Comparison of ENCODE assay signal across 15 cellular contexts in genomic region chr19:8484331-8484894, GRCh38. TPM values are rescaled to one million over a fixed set of nuclear protein-coding genes. Genes with fewer than 3 reads are reported as not detected.
DNase-seq lines count a peak whose midpoint lies in the region; ATAC-seq and TF ChIP-seq lines count a peak whose summit lies in the region.
"Had no signal": no experiment of that assay in that cellular context is flagged by ENCODE, and none has a peak within 500 bp of the region (broad histone marks: within the 10 kb centered on the region; RNA-seq: fewer than 3 reads in every experiment).

No MANE protein-coding gene starts in this region.

- H4K20me1 ChIP-seq in hepatocyte (ENCODE audit: insufficient read depth, poor library complexity, severe bottlenecking): peaks cover 56% of the 10 kb centered on the region

- no peak overlapping the region for H3K4me3 Mint-ChIP-seq in IgD-negative memory B cell
- H3K4me3 Mint-ChIP-seq in activated naive CD8-positive, alpha-beta T cell treated with anti-CD3 and anti-CD28 coated beads for 36 hours: no peak overlapping the region
- H3K4me3 Mint-ChIP-seq: memory B cell had no signal

- no peaks in the 10 kb centered on the region for H3K9me3 Mint-ChIP-seq in IgD-negative memory B cell
- H3K9me3 Mint-ChIP-seq in activated naive CD8-positive, alpha-beta T cell treated with anti-CD3 and anti-CD28 coated beads for 36 hours: no peaks in the 10 kb centered on the region
- H3K9me3 Mint-ChIP-seq: memory B cell had no signal

- no peak for DNase-seq in activated naive CD8-positive, alpha-beta T cell treated with anti-CD3 and anti-CD28 coated beads for 36 hours
- DNase-seq in hepatocyte (ENCODE audit: low spot score) (no peak), gastrocnemius medialis (peak; percentile 24 to 56), ACHN (no peak), LoVo (ENCODE audit: low spot score) (no peak), AG08395 (ENCODE audit: low spot score) (no peak)
- DNase-seq: DND-41; HCEC 1CT; NCI-H2081; SJCRH30; stimulated activated CD4-positive, alpha-beta T cell treated with anti-CD3 and anti-CD28 coated beads, Interleukin-15, amount 100 ng/mL, for 24 hours had no signal

- TF ChIP-seq POLR2A in gastrocnemius medialis (IDR thresholded peaks at IDR 0.05): no peak

- H3K27ac ChIP-seq in hepatocyte (peak overlapping the region; percentile 62), gastrocnemius medialis (no peak overlapping the region)
- H3K27ac ChIP-seq: esophagus muscularis mucosa, SJCRH30 had no signal

- peaks cover 46% of the 10 kb centered on the region for H3K79me2 ChIP-seq in hepatocyte

- H3K9me3 ChIP-seq in hepatocyte (ENCODE audit: low read depth) (no peaks in the 10 kb centered on the region), gastrocnemius medialis (no peaks in the 10 kb centered on the region)
- H3K9me3 ChIP-seq: esophagus muscularis mucosa, SJCRH30 had no signal

- 92% methylated on average over 18 of the region's 18 CpGs for whole genome bisulfite sequencing in hepatocyte (ENCODE audit: low lambda C conversion rate, missing lambda C conversion rate)

- TF ChIP-seq CTCF in hepatocyte (IDR thresholded peaks at IDR 0.05; ENCODE audit: poor library complexity) (no peak), gastrocnemius medialis (IDR thresholded peaks at IDR 0.05 in 4 of 5, conservative IDR thresholded peaks at IDR 0.05 in 1 of 5) (no peak)

- no peaks in the 10 kb centered on the region for H3K27me3 Mint-ChIP-seq in IgD-negative memory B cell
- no peaks in the 10 kb centered on the region for H3K27me3 Mint-ChIP-seq in activated naive CD8-positive, alpha-beta T cell treated with anti-CD3 and anti-CD28 coated beads for 36 hours
- H3K27me3 Mint-ChIP-seq: memory B cell had no signal

- peaks cover 11 to 25% (median 19%) of the 10 kb centered on the region in 3 donors for H3K4me1 Mint-ChIP-seq in IgD-negative memory B cell
- H3K4me1 Mint-ChIP-seq in activated naive CD8-positive, alpha-beta T cell treated with anti-CD3 and anti-CD28 coated beads for 36 hours: peaks cover 57% of the 10 kb centered on the region

- ATAC-seq in gastrocnemius medialis (no peak), GM19395 (IDR thresholded peaks at IDR 0.05; ENCODE audit: unreplicated experiment) (no peak)

- H3K27me3 ChIP-seq in hepatocyte: no peaks in the 10 kb centered on the region
- no peaks in the 10 kb centered on the region for H3K27me3 ChIP-seq in gastrocnemius medialis
- H3K27me3 ChIP-seq: esophagus muscularis mucosa, SJCRH30 had no signal

- H3K9me2 ChIP-seq in hepatocyte (replicated peaks; ENCODE audit: insufficient read depth): no peaks in the 10 kb centered on the region

- H3K4me1 ChIP-seq in hepatocyte (ENCODE audit: insufficient read depth) (no peaks in the 10 kb centered on the region), gastrocnemius medialis (peaks cover 18 to 19% of the 10 kb centered on the region in 2 donors)
- H3K4me1 ChIP-seq: SJCRH30 had no signal

- peak overlapping the region in 2 of 3 donors; percentile 23 to 57 for H3K27ac Mint-ChIP-seq in IgD-negative memory B cell
- peak overlapping the region; percentile 58 for H3K27ac Mint-ChIP-seq in activated naive CD8-positive, alpha-beta T cell treated with anti-CD3 and anti-CD28 coated beads for 36 hours

- no peak overlapping the region for H3K4me3 ChIP-seq in hepatocyte
- no peak overlapping the region for H3K4me3 ChIP-seq in gastrocnemius medialis
- H3K4me3 ChIP-seq: esophagus muscularis mucosa, SJCRH30 had no signal

- in situ Hi-C loops in gastrocnemius medialis (cut with MboI; ENCODE audit: low sequenced_read_pairs in 4 of 4) (no loop called here), ACHN (cut with HindIII; ENCODE audit: low pct_ligation_motif_present, low pct_unique_long_range_greater_than_20kb, low sequenced_read_pairs) (no loop called here)

- H3K4me2 ChIP-seq in hepatocyte: no peak overlapping the region

- peaks cover 3% of the 10 kb centered on the region for H3K36me3 Mint-ChIP-seq in IgD-negative memory B cell
- H3K36me3 Mint-ChIP-seq in activated naive CD8-positive, alpha-beta T cell treated with anti-CD3 and anti-CD28 coated beads for 36 hours: peaks cover 57% of the 10 kb centered on the region

- intact Hi-C loops in gastrocnemius medialis (cut with DNase I; ENCODE audit: low total_unique reads): no loop called here

- no peak overlapping the region for H2AFZ ChIP-seq in hepatocyte

- no peaks in the 10 kb centered on the region for H3K36me3 ChIP-seq in hepatocyte (replicated peaks; ENCODE audit: insufficient read depth, low read depth)
- peaks cover 0 to 64% of the 10 kb centered on the region in 2 donors for H3K36me3 ChIP-seq in gastrocnemius medialis

RNA-seq across cellular contexts. Expression of gene PRAM1, which starts 18.0 kb away (rescaled TPM):
- polyA plus RNA-seq in IgD-negative memory B cell (not detected), hepatocyte (0.48 and 0.91 TPM in 2 replicates)
- under 1 TPM; 0.33 to 0.68 TPM for total RNA-seq in activated naive CD8-positive, alpha-beta T cell treated with anti-CD3 and anti-CD28 coated beads for 36 hours
- total RNA-seq in hepatocyte (0.44 and 0.73 TPM in 2 replicates), gastrocnemius medialis (under 1 TPM in 2 of 4 donors, not detected in 2; 0.16 to 0.27 TPM)
- total RNA-seq: SJCRH30 had no signal

RNA-seq across cellular contexts. Expression of gene ZNF414, which starts 29.6 kb away (rescaled TPM):
- polyA plus RNA-seq in IgD-negative memory B cell: 22.2 TPM
- 10 to 100 TPM; 21.2 to 23.4 TPM for total RNA-seq in activated naive CD8-positive, alpha-beta T cell treated with anti-CD3 and anti-CD28 coated beads for 36 hours
- 3.8 and 5.7 TPM in 2 replicates for total RNA-seq in hepatocyte
- 54.2 and 54.3 TPM in 2 replicates for polyA plus RNA-seq in hepatocyte
- 10 to 100 TPM in 1 of 4 donors, 1 to 10 TPM in 3; 4.7 to 13.3 (median 6.9) TPM for total RNA-seq in gastrocnemius medialis

RNA-seq across cellular contexts. Expression of gene HNRNPM, which starts 39.6 kb away (rescaled TPM):
- polyA plus RNA-seq in IgD-negative memory B cell (210 TPM), hepatocyte (159 and 161 TPM in 2 replicates)
- 100 to 1,000 TPM; 348 to 358 TPM for total RNA-seq in activated naive CD8-positive, alpha-beta T cell treated with anti-CD3 and anti-CD28 coated beads for 36 hours
- total RNA-seq in hepatocyte (64.7 and 69.3 TPM in 2 replicates), gastrocnemius medialis (10 to 100 TPM; 42.5 to 74.6 (median 57.8) TPM)

Comparison
In these comparisons a context has a peak if more than half of its experiments do, and no peak if none do; other contexts are left out.
1. DNase-seq: peak in gastrocnemius medialis (2 of 2); none in activated naive CD8-positive, alpha-beta T cell treated with anti-CD3 and anti-CD28 coated beads for 36 hours (single experiment), hepatocyte (single experiment), ACHN (single experiment), LoVo (single experiment) and AG08395 (single experiment).